Comparison of ENCODE assay signal across 10 cellular contexts in genomic region chr11:130999992-131000770, GRCh38.
DNase-seq lines count a peak whose midpoint lies in the region; ATAC-seq and TF ChIP-seq lines count a peak whose summit lies in the region.
"Had no signal": no experiment of that assay in that cellular context is flagged by ENCODE, and none has a peak within 500 bp of the region (broad histone marks: within the 10 kb centered on the region; RNA-seq: fewer than 3 reads in every experiment).

No MANE protein-coding gene starts in this region.

- H3K79me2 ChIP-seq in PC-3 (ENCODE audit: low read length): no peaks in the 10 kb centered on the region

- H3K36me3 ChIP-seq in PC-3 (ENCODE audit: low read depth, low read length) (no peaks in the 10 kb centered on the region), vagina (no peaks in the 10 kb centered on the region)

- H3K9me3 ChIP-seq in PC-3 (ENCODE audit: low read length) (no peaks in the 10 kb centered on the region), vagina (no peaks in the 10 kb centered on the region)

- no peaks in the 10 kb centered on the region for H4K20me1 ChIP-seq in PC-3 (ENCODE audit: low read length)

- TF ChIP-seq POLR2A in vagina (IDR thresholded peaks at IDR 0.05): no peak

- peak overlapping the region; percentile 77 for H3K4me2 ChIP-seq in PC-3 (ENCODE audit: low read length)
- H3K4me2 ChIP-seq: KMS-11 had no signal

- TSS peak; percentile 74 for BruUV-seq in PC-3 (replicated peaks; lab: Mats Ljungman, UMichigan)

- peak overlapping the region; percentile 80 for H3K27ac ChIP-seq in PC-3 (ENCODE audit: low read length)
- no peak overlapping the region for H3K27ac ChIP-seq in vagina
- H3K27ac ChIP-seq: KMS-11 had no signal

- DNase-seq in Daoy (ENCODE audit: low read depth) (peak; percentile 86), PC-3 (peak; percentile 99), epithelial cell of proximal tubule (ENCODE audit: low read depth) (peak; percentile 50), renal cortical epithelial cell (ENCODE audit: low read depth) (peak; percentile 93), vagina (ENCODE audit: extremely low spot score in 2 of 2) (no peak), NCI-H446 (lab: John Stamatoyannopoulos, UW) (no peak)
- DNase-seq in activated CD4-positive, alpha-beta T cell treated with anti-CD3 and anti-CD28 coated beads for 1 hour: no peak
- DNase-seq: activated T-cell treated with anti-CD3 and anti-CD28 coated beads, Interleukin-2, amount 50 U/mL, for 24 hours had no signal

- intact Hi-C loops in PC-3 (cut with micrococcal nuclease) (loop anchor here (1.0 kb wide), 1 partner anchor 77 kb away; no protein-coding TSS in a partner anchor), vagina (cut with DNase I) (no loop called here)

- H3K4me3 ChIP-seq in PC-3 (ENCODE audit: low read length) (peak overlapping the region; percentile 47), epithelial cell of proximal tubule (ENCODE audit: low read depth, low read length) (no peak overlapping the region), vagina (no peak overlapping the region)

- peaks cover 40% of the 10 kb centered on the region for H3K4me1 ChIP-seq in PC-3 (ENCODE audit: insufficient read depth, low read length)
- peaks cover 7% of the 10 kb centered on the region for H3K4me1 ChIP-seq in vagina

- H3K27me3 ChIP-seq in PC-3 (ENCODE audit: low read length): no peaks in the 10 kb centered on the region
- no peaks in the 10 kb centered on the region for H3K27me3 ChIP-seq in vagina

- peak overlapping the region; percentile 22 for H3K9ac ChIP-seq in PC-3 (ENCODE audit: low read length)
- H3K9ac ChIP-seq: KMS-11 had no signal

- TF ChIP-seq CTCF in PC-3 (conservative IDR thresholded peaks at IDR 0.05; ENCODE audit: low read depth, low read length) (no peak), epithelial cell of proximal tubule (conservative IDR thresholded peaks at IDR 0.05; ENCODE audit: low read depth, low read length) (no peak), vagina (IDR thresholded peaks at IDR 0.05) (no peak)

- ATAC-seq in PC-3 (peak; percentile 83), SK-N-SH treated with all-trans-retinoic acid at 6 μM for 48 hours (no peak)

- peaks cover 13% of the 10 kb centered on the region for H3F3A ChIP-seq in PC-3 (ENCODE audit: low read length, unreplicated experiment)

- CTCF ChIA-PET in PC-3 (lab: Charles Lee): interaction anchor here (0.7 kb wide), 1 partner anchor 84 kb away, joined by 5 read pairs; the partner anchor contains the start of gene SNX19

- no peaks in the 10 kb centered on the region for H3K9me2 ChIP-seq in PC-3 (replicated peaks; ENCODE audit: low read length)

- 0 out of 2 replicates have a peak overlapping the region, but pooled peaks have one; percentile 15 for H2AFZ ChIP-seq in PC-3 (ENCODE audit: low read length)

- POLR2A ChIA-PET in PC-3 (lab: Charles Lee; ENCODE audit: unreplicated experiment): no interaction called here

TF ChIP-seq in SK-N-SH treated with all-trans-retinoic acid at 6 μM for 48 hours, 23 proteins besides CTCF, POLR2A, EP300 and RAD21:
- TF ChIP-seq CREB5 (CRISPR knock-in tag; IDR thresholded peaks at IDR 0.05; ENCODE audit: low read depth) (no peak), ZNF70 (CRISPR knock-in tag; IDR thresholded peaks at IDR 0.05) (no peak), RARB (CRISPR knock-in tag; IDR thresholded peaks at IDR 0.05) (no peak), PATZ1 (CRISPR knock-in tag; IDR thresholded peaks at IDR 0.05; ENCODE audit: borderline replicate concordance) (no peak), TSHZ2 (CRISPR knock-in tag; IDR thresholded peaks at IDR 0.05) (no peak), CSRNP3 (CRISPR knock-in tag; IDR thresholded peaks at IDR 0.05) (no peak), ISL1 (CRISPR knock-in tag; IDR thresholded peaks at IDR 0.05) (no peak), ZFP3 (CRISPR knock-in tag; IDR thresholded peaks at IDR 0.05) (no peak), TCF4 (CRISPR knock-in tag; IDR thresholded peaks at IDR 0.05; ENCODE audit: borderline replicate concordance) (no peak), PPARA (CRISPR knock-in tag; IDR thresholded peaks at IDR 0.05; ENCODE audit: borderline replicate concordance) (no peak), ARNTL (CRISPR knock-in tag; IDR thresholded peaks at IDR 0.05; ENCODE audit: borderline replicate concordance, low read depth) (no peak), ESRRG (CRISPR knock-in tag; IDR thresholded peaks at IDR 0.05) (no peak), CSDC2 (CRISPR knock-in tag; IDR thresholded peaks at IDR 0.05) (no peak)

Comparison
In these comparisons a context has a peak if more than half of its experiments do, and no peak if none do; other contexts are left out.
1. DNase-seq: peak in Daoy (single experiment), PC-3 (single experiment), epithelial cell of proximal tubule (single experiment) and renal cortical epithelial cell (single experiment); none in vagina (0 of 2), NCI-H446 (0 of 2) and activated CD4-positive, alpha-beta T cell treated with anti-CD3 and anti-CD28 coated beads for 1 hour (single experiment).